ENCODE assay signal across 33 cellular contexts in genomic region chr20:24745617-24746350, GRCh38.
A peak's percentile ranks its signal among the peaks of the same experiment; 100 is the strongest.
DNase-seq lines count a peak whose midpoint lies in the region; ATAC-seq, FAIRE-seq and TF ChIP-seq lines count a peak whose summit lies in the region.
"Had no signal": no experiment of that assay in that cellular context is flagged by ENCODE, and none has a peak within 500 bp of the region (broad histone marks: within the 10 kb centered on the region; RNA-seq: fewer than 3 reads in every experiment).

No MANE protein-coding gene starts in this region.

- H3K4me3 ChIP-seq in IMR-90 (ENCODE audit: insufficient read depth, low read depth, low read length): no peak overlapping the region
- no peak overlapping the region for H3K4me3 ChIP-seq in astrocyte (ENCODE audit: insufficient read depth, low read depth, low read length)
- H3K4me3 ChIP-seq in thymus (ENCODE audit: low read length): no peak overlapping the region
- H3K4me3 ChIP-seq: adrenal gland, K562, lower lobe of right lung, mucosa of descending colon, ovary, spleen, upper lobe of right lung had no signal

- H3K27ac ChIP-seq in IMR-90 (ENCODE audit: insufficient read depth, low read length) (no peak overlapping the region), astrocyte (ENCODE audit: low read depth, low read length) (no peak overlapping the region), thymus (ENCODE audit: low read depth) (peak overlapping the region; percentile 10)
- H3K27ac ChIP-seq: 22Rv1, adrenal gland, lower lobe of right lung, ovary, spleen, upper lobe of right lung had no signal

- H2BK15ac ChIP-seq in IMR-90 (ENCODE audit: low read depth, low read length): no peak overlapping the region

- H3K36me3 Mint-ChIP-seq in astrocyte (ENCODE audit: low read depth, unreplicated experiment) (no peaks in the 10 kb centered on the region), progenitor cell of endocrine pancreas (ENCODE audit: insufficient read depth) (no peaks in the 10 kb centered on the region)
- H3K36me3 Mint-ChIP-seq: CD8-positive, alpha-beta T cell; natural killer cell treated with Interleukin-12 subunit alpha and Interleukin-12 subunit beta and Interleukin-15 and Interleukin-18, amount 100 ng/mL, for 72 hours; stimulated activated effector memory CD8-positive, alpha-beta T cell treated with anti-CD3 and anti-CD28 coated beads, Interleukin-12 subunit alpha, Interleukin-12 subunit beta, amount 100 ng/mL, for 72 hours had no signal

- intact Hi-C loops in IMR-90 (cut with micrococcal nuclease): no loop called here

- dilution Hi-C loops in IMR-90 (cut with HindIII; ENCODE audit: low sequenced_read_pairs, unreplicated experiment): no loop called here

- TF ChIP-seq POLR2A in IMR-90 (IDR thresholded peaks at IDR 0.05; ENCODE audit: low read depth, low read length): no peak

- H3K27ac Mint-ChIP-seq in astrocyte (ENCODE audit: unreplicated experiment): no peak overlapping the region
- no peak overlapping the region for H3K27ac Mint-ChIP-seq in progenitor cell of endocrine pancreas
- H3K27ac Mint-ChIP-seq: activated CD8-positive, alpha-beta T cell treated with anti-CD3 and anti-CD28 coated beads for 36 hours; CD8-positive, alpha-beta T cell; natural killer cell treated with Interleukin-12 subunit alpha and Interleukin-12 subunit beta and Interleukin-15 and Interleukin-18, amount 100 ng/mL, for 72 hours; stimulated activated effector memory CD8-positive, alpha-beta T cell treated with anti-CD3 and anti-CD28 coated beads, Interleukin-12 subunit alpha, Interleukin-12 subunit beta, amount 100 ng/mL, for 72 hours; T-helper 17 cell had no signal

- H4K8ac ChIP-seq in IMR-90 (ENCODE audit: low read depth in 2 of 2, low read length in 2 of 2): no peak overlapping the region

- POLR2A ChIA-PET in IMR-90 (lab: Charles Lee; ENCODE audit: unreplicated experiment): no interaction called here

- H3K4me2 ChIP-seq in IMR-90 (ENCODE audit: low read depth, low read length) (no peak overlapping the region), astrocyte (ENCODE audit: low read length) (no peak overlapping the region)

- no peak overlapping the region for H3K23ac ChIP-seq in IMR-90 (ENCODE audit: low read depth, low read length)

- TF ChIP-seq CTCF in IMR-90 (conservative IDR thresholded peaks at IDR 0.05; ENCODE audit: low read depth, low read length): no peak
- TF ChIP-seq CTCF in astrocyte (IDR thresholded peaks at IDR 0.05; ENCODE audit: insufficient read depth, low read depth, low read length): no peak
- TF ChIP-seq CTCF in progenitor cell of endocrine pancreas (IDR thresholded peaks at IDR 0.05; ENCODE audit: unreplicated experiment): no peak

- H2AK5ac ChIP-seq in IMR-90 (ENCODE audit: low read depth, low read length): no peak overlapping the region

- no peaks in the 10 kb centered on the region for H3K4me1 ChIP-seq in IMR-90 (ENCODE audit: control insufficient read depth, insufficient read depth, low read length)
- H3K4me1 ChIP-seq in astrocyte (ENCODE audit: insufficient read depth, low read length): no peaks in the 10 kb centered on the region
- H3K4me1 ChIP-seq in thymus (ENCODE audit: control insufficient read depth, insufficient read depth, low read length): peaks cover 69% of the 10 kb centered on the region
- H3K4me1 ChIP-seq: adrenal gland, lower lobe of right lung, upper lobe of right lung had no signal

- H2BK120ac ChIP-seq in IMR-90 (ENCODE audit: low read depth, low read length): no peak overlapping the region

- H3K4me1 Mint-ChIP-seq in astrocyte (ENCODE audit: low read depth, unreplicated experiment): peaks cover 4% of the 10 kb centered on the region
- peaks cover 1% of the 10 kb centered on the region for H3K4me1 Mint-ChIP-seq in progenitor cell of endocrine pancreas (ENCODE audit: low read depth)
- H3K4me1 Mint-ChIP-seq: stimulated activated effector memory CD8-positive, alpha-beta T cell treated with anti-CD3 and anti-CD28 coated beads, Interleukin-12 subunit alpha, Interleukin-12 subunit beta, amount 100 ng/mL, for 72 hours; T-helper 17 cell had no signal

- no peak overlapping the region for H2AK9ac ChIP-seq in IMR-90 (replicated peaks; ENCODE audit: low read depth, low read length, poor library complexity)

- H3K27me3 ChIP-seq in IMR-90 (ENCODE audit: control insufficient read depth, insufficient read depth, low read length): peaks cover 14% of the 10 kb centered on the region
- H3K27me3 ChIP-seq in astrocyte (ENCODE audit: insufficient read depth, low read length): no peaks in the 10 kb centered on the region
- no peaks in the 10 kb centered on the region for H3K27me3 ChIP-seq in thymus (ENCODE audit: control insufficient read depth, insufficient read depth)
- H3K27me3 ChIP-seq: adrenal gland, ovary, spleen had no signal

- no peaks in the 10 kb centered on the region for H3K9me1 ChIP-seq in IMR-90 (ENCODE audit: insufficient read depth, low read length)

- no TSS peak for BruUV-seq in IMR-90 (replicated peaks; lab: Mats Ljungman, UMichigan)

- no peaks in the 10 kb centered on the region for H3K9me3 Mint-ChIP-seq in astrocyte (ENCODE audit: unreplicated experiment)
- no peaks in the 10 kb centered on the region for H3K9me3 Mint-ChIP-seq in progenitor cell of endocrine pancreas (ENCODE audit: low read depth)
- H3K9me3 Mint-ChIP-seq: activated CD8-positive, alpha-beta T cell treated with anti-CD3 and anti-CD28 coated beads for 36 hours; CD8-positive, alpha-beta T cell; natural killer cell treated with Interleukin-12 subunit alpha and Interleukin-12 subunit beta and Interleukin-15 and Interleukin-18, amount 100 ng/mL, for 72 hours; stimulated activated effector memory CD8-positive, alpha-beta T cell treated with anti-CD3 and anti-CD28 coated beads, Interleukin-12 subunit alpha, Interleukin-12 subunit beta, amount 100 ng/mL, for 72 hours had no signal

- CTCF ChIA-PET in IMR-90 (lab: Yijun Ruan, JAX): no interaction called here

- H2BK5ac ChIP-seq in IMR-90 (ENCODE audit: low read depth, low read length, poor library complexity, severe bottlenecking): no peak overlapping the region

- H3K4ac ChIP-seq in IMR-90 (ENCODE audit: low read depth, low read length): no peak overlapping the region

- H3K79me1 ChIP-seq in IMR-90 (ENCODE audit: low read depth in 1 of 2, low read length in 2 of 2): no peaks in the 10 kb centered on the region

- TF ChIP-seq RAD21 in IMR-90 (IDR thresholded peaks at IDR 0.05; ENCODE audit: low read length): no peak

- no peak overlapping the region for H3K9ac ChIP-seq in IMR-90 (ENCODE audit: low read depth, low read length)
- no peak overlapping the region for H3K9ac ChIP-seq in astrocyte (ENCODE audit: low read length)

- H2BK20ac ChIP-seq in IMR-90 (ENCODE audit: low read depth, low read length): no peak overlapping the region

- ATAC-seq in IMR-90 (ENCODE audit: low read depth): no peak
- ATAC-seq: activated CD8-positive, alpha-beta T cell treated with anti-CD3 and anti-CD28 coated beads for 36 hours; CD8-positive, alpha-beta T cell; K562; natural killer cell treated with Interleukin-12 subunit alpha and Interleukin-12 subunit beta and Interleukin-15 and Interleukin-18, amount 100 ng/mL, for 72 hours; SK-N-SH treated with all-trans-retinoic acid at 6 μM for 48 hours; stimulated activated effector memory CD8-positive, alpha-beta T cell treated with anti-CD3 and anti-CD28 coated beads, Interleukin-12 subunit alpha, Interleukin-12 subunit beta, amount 100 ng/mL, for 72 hours; T-helper 17 cell had no signal

- H4K5ac ChIP-seq in IMR-90 (ENCODE audit: low read depth, low read length): no peak overlapping the region

- no peaks in the 10 kb centered on the region for H4K20me1 ChIP-seq in IMR-90 (ENCODE audit: insufficient read depth, low read length)
- no peaks in the 10 kb centered on the region for H4K20me1 ChIP-seq in astrocyte (ENCODE audit: insufficient read depth, low read length)

- FAIRE-seq in astrocyte (lab: Jason Lieb, UNC): no peak
- FAIRE-seq: colon, GM12892, K562, kidney had no signal

- H3K9me3 ChIP-seq in IMR-90 (ENCODE audit: control insufficient read depth, insufficient read depth, low read length) (no peaks in the 10 kb centered on the region), astrocyte (ENCODE audit: insufficient read depth, low read depth, low read length) (no peaks in the 10 kb centered on the region), thymus (ENCODE audit: control insufficient read depth) (no peaks in the 10 kb centered on the region)
- H3K9me3 ChIP-seq: lower lobe of right lung, mucosa of descending colon, ovary, upper lobe of right lung had no signal

- H2AFZ ChIP-seq in IMR-90 (replicated peaks; ENCODE audit: low read length, poor library complexity) (peak overlapping the region; percentile 45), astrocyte (ENCODE audit: low read depth, low read length) (peak overlapping the region; percentile 39)

- no peaks in the 10 kb centered on the region for H3K36me3 ChIP-seq in IMR-90 (ENCODE audit: control insufficient read depth, insufficient read depth, low read length)
- no peaks in the 10 kb centered on the region for H3K36me3 ChIP-seq in astrocyte (ENCODE audit: insufficient read depth, low read length)
- H3K36me3 ChIP-seq in thymus (ENCODE audit: control insufficient read depth, insufficient read depth): no peaks in the 10 kb centered on the region
- H3K36me3 ChIP-seq: adrenal gland, lower lobe of right lung, ovary, spleen, upper lobe of right lung had no signal

- H3K79me2 ChIP-seq in astrocyte (ENCODE audit: insufficient read depth, low read length): no peaks in the 10 kb centered on the region

- DNase-seq in DMS79 treated with DMSO at 0.1 percent for 48 hours (lab: John Stamatoyannopoulos, UW) (peak; percentile 13), DMS79 (lab: John Stamatoyannopoulos, UW) (no peak), IMR-90 (no peak), astrocyte (ENCODE audit: low read depth) (no peak), progenitor cell of endocrine pancreas (ENCODE audit: low spot score, unreplicated experiment) (no peak), NCI-H1105 treated with DMSO at 0.1 percent for 48 hours (lab: John Stamatoyannopoulos, UW) (no peak), dermis blood vessel endothelial cell (no peak)
- DNase-seq: activated CD4-positive, alpha-beta T cell treated with anti-CD3 and anti-CD28 coated beads for 1 hour; activated CD8-positive, alpha-beta T cell treated with anti-CD3 and anti-CD28 coated beads for 36 hours; activated naive CD4-positive, alpha-beta T cell; activated T-cell treated with anti-CD3 and anti-CD28 coated beads, Interleukin-2, amount 50 U/mL, for 1 hour; effector memory CD4-positive, alpha-beta T cell; NCI-H1930; NCI-H774; ovary; retina; stimulated activated CD4-positive, alpha-beta T cell treated with anti-CD3 and anti-CD28 coated beads, Interleukin-4, amount 100 ng/mL, for 1 hour; T-helper 17 cell; upper lobe of right lung had no signal

- no peak overlapping the region for H3K18ac ChIP-seq in IMR-90 (ENCODE audit: low read depth, low read length)

- in situ Hi-C loops in IMR-90 (cut with MboI; ENCODE audit: low sequenced_read_pairs): no loop called here

- H4K91ac ChIP-seq in IMR-90 (ENCODE audit: insufficient read depth, low read depth, low read length): no peak overlapping the region

- H3K56ac ChIP-seq in IMR-90 (ENCODE audit: extremely low read depth, insufficient read depth, low read length): no peak overlapping the region

- H3K4me3 Mint-ChIP-seq in astrocyte (ENCODE audit: unreplicated experiment): no peak overlapping the region
- no peak overlapping the region for H3K4me3 Mint-ChIP-seq in progenitor cell of endocrine pancreas (ENCODE audit: low read depth)
- H3K4me3 Mint-ChIP-seq: activated CD8-positive, alpha-beta T cell treated with anti-CD3 and anti-CD28 coated beads for 36 hours; CD8-positive, alpha-beta T cell; natural killer cell treated with Interleukin-12 subunit alpha and Interleukin-12 subunit beta and Interleukin-15 and Interleukin-18, amount 100 ng/mL, for 72 hours; stimulated activated effector memory CD8-positive, alpha-beta T cell treated with anti-CD3 and anti-CD28 coated beads, Interleukin-12 subunit alpha, Interleukin-12 subunit beta, amount 100 ng/mL, for 72 hours; T-helper 17 cell had no signal

- WGBS in IMR-90 (ENCODE audit: extremely low coverage in 2 of 2, insufficient read length in 1 of 2), 2 experiments: 85% methylated on average over 5 of the region's 14 CpGs; no CpG with 5 or more reads in 1 of the 2 experiments
- WGBS in thymus: 90% methylated on average over 14 of the region's 14 CpGs

- H3K14ac ChIP-seq in IMR-90 (replicated peaks; ENCODE audit: low read depth, low read length): no peak overlapping the region

- H3K27me3 Mint-ChIP-seq in astrocyte (ENCODE audit: low read depth, unreplicated experiment) (peaks cover 7% of the 10 kb centered on the region), progenitor cell of endocrine pancreas (no peaks in the 10 kb centered on the region)
- H3K27me3 Mint-ChIP-seq: activated CD8-positive, alpha-beta T cell treated with anti-CD3 and anti-CD28 coated beads for 36 hours had no signal
